In the genomic region with DNA sequence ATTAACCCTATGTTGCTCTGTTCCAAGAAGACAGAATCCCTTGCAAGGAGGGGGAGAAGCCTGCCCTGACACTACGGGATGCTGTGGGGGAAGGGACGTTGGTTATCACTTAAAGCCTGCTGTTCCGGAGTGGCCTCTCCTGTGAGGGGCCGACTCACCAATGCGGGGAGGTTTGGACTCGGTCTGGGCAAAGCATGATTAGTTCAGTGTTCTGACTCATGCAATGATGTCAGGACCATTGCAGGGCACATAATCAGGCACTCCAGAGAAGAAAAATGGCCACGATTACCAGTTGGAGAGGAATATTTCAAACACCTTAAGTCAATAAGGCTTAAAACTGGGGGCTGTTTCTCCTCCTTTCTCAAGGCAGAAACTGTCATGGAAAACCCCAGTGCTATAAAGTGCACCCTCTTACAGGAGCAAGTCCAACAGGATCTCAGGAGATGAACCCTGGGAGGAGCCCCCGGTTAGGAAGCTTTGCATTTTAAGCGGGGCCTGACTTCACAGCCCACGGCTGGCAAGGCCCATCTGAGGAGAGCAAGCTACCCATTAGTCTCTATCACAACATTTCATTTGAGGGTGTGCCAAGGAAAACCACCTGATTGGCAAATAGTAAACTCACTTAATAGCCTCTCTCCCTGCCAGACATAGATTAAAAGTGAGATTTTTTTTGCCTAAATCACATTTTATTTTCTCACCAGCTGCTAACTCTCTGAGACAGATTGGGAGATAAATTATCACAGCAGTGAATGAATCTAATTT, we compare ENCODE assay signal across 1 cellular context.
TF ChIP-seq lines count a peak whose summit lies in the region.

No MANE protein-coding gene starts in this region.

TF ChIP-seq in SK-N-SH, 30 proteins besides CTCF, POLR2A, EP300 and RAD21 (continued from another document):
- TF ChIP-seq, protein P1, sequence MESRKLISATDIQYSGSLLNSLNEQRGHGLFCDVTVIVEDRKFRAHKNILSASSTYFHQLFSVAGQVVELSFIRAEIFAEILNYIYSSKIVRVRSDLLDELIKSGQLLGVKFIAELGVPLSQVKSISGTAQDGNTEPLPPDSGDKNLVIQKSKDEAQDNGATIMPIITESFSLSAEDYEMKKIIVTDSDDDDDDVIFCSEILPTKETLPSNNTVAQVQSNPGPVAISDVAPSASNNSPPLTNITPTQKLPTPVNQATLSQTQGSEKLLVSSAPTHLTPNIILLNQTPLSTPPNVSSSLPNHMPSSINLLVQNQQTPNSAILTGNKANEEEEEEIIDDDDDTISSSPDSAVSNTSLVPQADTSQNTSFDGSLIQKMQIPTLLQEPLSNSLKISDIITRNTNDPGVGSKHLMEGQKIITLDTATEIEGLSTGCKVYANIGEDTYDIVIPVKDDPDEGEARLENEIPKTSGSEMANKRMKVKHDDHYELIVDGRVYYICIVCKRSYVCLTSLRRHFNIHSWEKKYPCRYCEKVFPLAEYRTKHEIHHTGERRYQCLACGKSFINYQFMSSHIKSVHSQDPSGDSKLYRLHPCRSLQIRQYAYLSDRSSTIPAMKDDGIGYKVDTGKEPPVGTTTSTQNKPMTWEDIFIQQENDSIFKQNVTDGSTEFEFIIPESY (IDR thresholded peaks at IDR 0.05; ENCODE audit: borderline replicate concordance, low read depth), result no peak
